1 cellular context compared by ENCODE assay signal in the genomic region with DNA sequence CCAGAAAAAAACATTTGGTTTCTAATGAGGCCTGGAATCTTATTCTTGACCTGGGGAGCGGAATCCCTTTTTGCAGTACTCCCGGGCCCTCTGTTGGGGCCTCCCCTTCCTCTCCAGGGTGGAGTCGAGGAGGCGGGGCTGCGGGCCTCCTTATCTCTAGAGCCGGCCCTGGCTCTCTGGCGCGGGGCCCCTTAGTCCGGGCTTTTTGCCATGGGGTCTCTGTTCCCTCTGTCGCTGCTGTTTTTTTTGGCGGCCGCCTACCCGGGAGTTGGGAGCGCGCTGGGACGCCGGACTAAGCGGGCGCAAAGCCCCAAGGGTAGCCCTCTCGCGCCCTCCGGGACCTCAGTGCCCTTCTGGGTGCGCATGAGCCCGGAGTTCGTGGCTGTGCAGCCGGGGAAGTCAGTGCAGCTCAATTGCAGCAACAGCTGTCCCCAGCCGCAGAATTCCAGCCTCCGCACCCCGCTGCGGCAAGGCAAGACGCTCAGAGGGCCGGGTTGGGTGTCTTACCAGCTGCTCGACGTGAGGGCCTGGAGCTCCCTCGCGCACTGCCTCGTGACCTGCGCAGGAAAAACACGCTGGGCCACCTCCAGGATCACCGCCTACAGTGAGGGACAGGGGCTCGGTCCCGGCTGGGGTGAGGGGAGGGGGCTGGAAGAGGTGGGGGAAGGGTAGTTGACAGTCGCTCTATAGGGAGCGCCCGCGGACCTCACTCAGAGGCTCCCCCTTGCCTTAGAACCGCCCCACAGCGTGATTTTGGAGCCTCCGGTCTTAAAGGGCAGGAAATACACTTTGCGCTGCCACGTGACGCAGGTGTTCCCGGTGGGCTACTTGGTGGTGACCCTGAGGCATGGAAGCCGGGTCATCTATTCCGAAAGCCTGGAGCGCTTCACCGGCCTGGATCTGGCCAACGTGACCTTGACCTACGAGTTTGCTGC.
TF ChIP-seq lines count a peak whose summit lies in the region.

A gene with protein sequence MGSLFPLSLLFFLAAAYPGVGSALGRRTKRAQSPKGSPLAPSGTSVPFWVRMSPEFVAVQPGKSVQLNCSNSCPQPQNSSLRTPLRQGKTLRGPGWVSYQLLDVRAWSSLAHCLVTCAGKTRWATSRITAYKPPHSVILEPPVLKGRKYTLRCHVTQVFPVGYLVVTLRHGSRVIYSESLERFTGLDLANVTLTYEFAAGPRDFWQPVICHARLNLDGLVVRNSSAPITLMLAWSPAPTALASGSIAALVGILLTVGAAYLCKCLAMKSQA (plus strand): TSS at position 153 of the 935 bp plus-strand sequence. CDS start 58 bp downstream, at position 211.

TF ChIP-seq in GM12878, 131 proteins besides CTCF, POLR2A, EP300 and RAD21 (continued from another document):
- TF ChIP-seq, protein P1, sequence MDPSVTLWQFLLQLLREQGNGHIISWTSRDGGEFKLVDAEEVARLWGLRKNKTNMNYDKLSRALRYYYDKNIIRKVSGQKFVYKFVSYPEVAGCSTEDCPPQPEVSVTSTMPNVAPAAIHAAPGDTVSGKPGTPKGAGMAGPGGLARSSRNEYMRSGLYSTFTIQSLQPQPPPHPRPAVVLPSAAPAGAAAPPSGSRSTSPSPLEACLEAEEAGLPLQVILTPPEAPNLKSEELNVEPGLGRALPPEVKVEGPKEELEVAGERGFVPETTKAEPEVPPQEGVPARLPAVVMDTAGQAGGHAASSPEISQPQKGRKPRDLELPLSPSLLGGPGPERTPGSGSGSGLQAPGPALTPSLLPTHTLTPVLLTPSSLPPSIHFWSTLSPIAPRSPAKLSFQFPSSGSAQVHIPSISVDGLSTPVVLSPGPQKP (IDR thresholded peaks at IDR 0.05; ENCODE audit: low read depth, low read length), result no peak
- TF ChIP-seq TBL1XR1 (IDR thresholded peaks at IDR 0.05; ENCODE audit: low read depth, low read length) (no peak), BHLHE40 (IDR thresholded peaks at IDR 0.05; ENCODE audit: borderline replicate concordance in 1 of 2, low read depth in 2 of 2, low read length in 1 of 2) (0 out of 4 replicates have a peak, but pooled peaks of 1 of the 2 experiments have one; percentile 22), MTA3 (IDR thresholded peaks at IDR 0.05; ENCODE audit: borderline replicate concordance, low read length) (peak; percentile 72; the same call in 1 of the 2 replicates), MYC (IDR thresholded peaks at IDR 0.05; ENCODE audit: insufficient read depth, insufficient read length, insufficient replicate concordance, low read length, severe bottlenecking) (peak; percentile 50), POU2F2 (IDR thresholded peaks at IDR 0.05; ENCODE audit: borderline replicate concordance, low read depth, low read length) (no peak), ZNF274 (IDR thresholded peaks at IDR 0.05; ENCODE audit: insufficient read depth, insufficient read length) (no peak), FOS (IDR thresholded peaks at IDR 0.05; ENCODE audit: borderline replicate concordance, extremely low read depth, insufficient read length) (no peak), JUNB (IDR thresholded peaks at IDR 0.05) (no peak), PML (IDR thresholded peaks at IDR 0.05; ENCODE audit: low read length) (peak; percentile 77; the same call in 1 of the 2 replicates), SMAD1 (IDR thresholded peaks at IDR 0.05; ENCODE audit: low read depth, partially characterized antibody) (no peak), RBBP5 (conservative IDR thresholded peaks at IDR 0.05) (no peak), EED (IDR thresholded peaks at IDR 0.05; ENCODE audit: low read depth) (peak; percentile 51; the same call in 1 of the 2 replicates), GATAD2B (conservative IDR thresholded peaks at IDR 0.05; ENCODE audit: low read depth) (0 out of 2 replicates have a peak, but pooled peaks have one; percentile 42), PAX5 (IDR thresholded peaks at IDR 0.05; ENCODE audit: borderline replicate concordance, low read depth, low read length) (no peak; the same call in 1 of the 2 replicates), PAX8 (IDR thresholded peaks at IDR 0.05) (no peak), RAD51 (IDR thresholded peaks at IDR 0.05) (peak; percentile 39; the same call in 1 of the 2 replicates), ZNF384 (IDR thresholded peaks at IDR 0.05; ENCODE audit: borderline replicate concordance, low read depth, low read length) (no peak), BRCA1 (IDR thresholded peaks at IDR 0.05; ENCODE audit: low read depth, low read length) (no peak), TCF12 (IDR thresholded peaks at IDR 0.05; ENCODE audit: low read depth, low read length) (0 out of 2 replicates have a peak, but pooled peaks have one; percentile 24), POLR2AphosphoS5 (IDR thresholded peaks at IDR 0.05; ENCODE audit: low read length) (peak; percentile 4; the same call in 1 of the 2 replicates), CHD2 (IDR thresholded peaks at IDR 0.05; ENCODE audit: borderline replicate concordance, low read depth, low read length) (0 out of 2 replicates have a peak, but pooled peaks have one; percentile 20), IKZF1 (conservative IDR thresholded peaks at IDR 0.05) (peak; percentile 51), CREB1 (IDR thresholded peaks at IDR 0.05; ENCODE audit: low read depth) (peak; percentile 47; the same call in 1 of the 2 replicates), LARP7 (IDR thresholded peaks at IDR 0.05) (0 out of 2 replicates have a peak, but pooled peaks have one; percentile 18), MEF2B (IDR thresholded peaks at IDR 0.05; ENCODE audit: partially characterized antibody, poor library complexity, severe bottlenecking) (no peak), NR2F1 (conservative IDR thresholded peaks at IDR 0.05) (no peak; the same call in 1 of the 2 replicates)
- TF ChIP-seq, protein P2, sequence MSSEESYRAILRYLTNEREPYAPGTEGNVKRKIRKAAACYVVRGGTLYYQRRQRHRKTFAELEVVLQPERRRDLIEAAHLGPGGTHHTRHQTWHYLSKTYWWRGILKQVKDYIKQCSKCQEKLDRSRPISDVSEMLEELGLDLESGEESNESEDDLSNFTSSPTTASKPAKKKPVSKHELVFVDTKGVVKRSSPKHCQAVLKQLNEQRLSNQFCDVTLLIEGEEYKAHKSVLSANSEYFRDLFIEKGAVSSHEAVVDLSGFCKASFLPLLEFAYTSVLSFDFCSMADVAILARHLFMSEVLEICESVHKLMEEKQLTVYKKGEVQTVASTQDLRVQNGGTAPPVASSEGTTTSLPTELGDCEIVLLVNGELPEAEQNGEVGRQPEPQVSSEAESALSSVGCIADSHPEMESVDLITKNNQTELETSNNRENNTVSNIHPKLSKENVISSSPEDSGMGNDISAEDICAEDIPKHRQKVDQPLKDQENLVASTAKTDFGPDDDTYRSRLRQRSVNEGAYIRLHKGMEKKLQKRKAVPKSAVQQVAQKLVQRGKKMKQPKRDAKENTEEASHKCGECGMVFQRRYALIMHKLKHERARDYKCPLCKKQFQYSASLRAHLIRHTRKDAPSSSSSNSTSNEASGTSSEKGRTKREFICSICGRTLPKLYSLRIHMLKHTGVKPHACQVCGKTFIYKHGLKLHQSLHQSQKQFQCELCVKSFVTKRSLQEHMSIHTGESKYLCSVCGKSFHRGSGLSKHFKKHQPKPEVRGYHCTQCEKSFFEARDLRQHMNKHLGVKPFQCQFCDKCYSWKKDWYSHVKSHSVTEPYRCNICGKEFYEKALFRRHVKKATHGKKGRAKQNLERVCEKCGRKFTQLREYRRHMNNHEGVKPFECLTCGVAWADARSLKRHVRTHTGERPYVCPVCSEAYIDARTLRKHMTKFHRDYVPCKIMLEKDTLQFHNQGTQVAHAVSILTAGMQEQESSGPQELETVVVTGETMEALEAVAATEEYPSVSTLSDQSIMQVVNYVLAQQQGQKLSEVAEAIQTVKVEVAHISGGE (CRISPR knock-in tag; IDR thresholded peaks at IDR 0.05), result peak; percentile 28; the same call in 1 of the 2 replicates
- TF ChIP-seq, protein P3, sequence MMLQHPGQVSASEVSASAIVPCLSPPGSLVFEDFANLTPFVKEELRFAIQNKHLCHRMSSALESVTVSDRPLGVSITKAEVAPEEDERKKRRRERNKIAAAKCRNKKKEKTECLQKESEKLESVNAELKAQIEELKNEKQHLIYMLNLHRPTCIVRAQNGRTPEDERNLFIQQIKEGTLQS (IDR thresholded peaks at IDR 0.05; ENCODE audit: borderline replicate concordance, extremely low read depth, low read depth, low read length), result 0 out of 2 replicates have a peak, but pooled peaks have one; percentile 21
- TF ChIP-seq, protein P4, sequence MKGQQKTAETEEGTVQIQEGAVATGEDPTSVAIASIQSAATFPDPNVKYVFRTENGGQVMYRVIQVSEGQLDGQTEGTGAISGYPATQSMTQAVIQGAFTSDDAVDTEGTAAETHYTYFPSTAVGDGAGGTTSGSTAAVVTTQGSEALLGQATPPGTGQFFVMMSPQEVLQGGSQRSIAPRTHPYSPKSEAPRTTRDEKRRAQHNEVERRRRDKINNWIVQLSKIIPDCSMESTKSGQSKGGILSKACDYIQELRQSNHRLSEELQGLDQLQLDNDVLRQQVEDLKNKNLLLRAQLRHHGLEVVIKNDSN (IDR thresholded peaks at IDR 0.05; ENCODE audit: borderline replicate concordance, extremely low read length, insufficient read depth, low read depth, low read length), result peak; percentile 75
- TF ChIP-seq, protein P5, sequence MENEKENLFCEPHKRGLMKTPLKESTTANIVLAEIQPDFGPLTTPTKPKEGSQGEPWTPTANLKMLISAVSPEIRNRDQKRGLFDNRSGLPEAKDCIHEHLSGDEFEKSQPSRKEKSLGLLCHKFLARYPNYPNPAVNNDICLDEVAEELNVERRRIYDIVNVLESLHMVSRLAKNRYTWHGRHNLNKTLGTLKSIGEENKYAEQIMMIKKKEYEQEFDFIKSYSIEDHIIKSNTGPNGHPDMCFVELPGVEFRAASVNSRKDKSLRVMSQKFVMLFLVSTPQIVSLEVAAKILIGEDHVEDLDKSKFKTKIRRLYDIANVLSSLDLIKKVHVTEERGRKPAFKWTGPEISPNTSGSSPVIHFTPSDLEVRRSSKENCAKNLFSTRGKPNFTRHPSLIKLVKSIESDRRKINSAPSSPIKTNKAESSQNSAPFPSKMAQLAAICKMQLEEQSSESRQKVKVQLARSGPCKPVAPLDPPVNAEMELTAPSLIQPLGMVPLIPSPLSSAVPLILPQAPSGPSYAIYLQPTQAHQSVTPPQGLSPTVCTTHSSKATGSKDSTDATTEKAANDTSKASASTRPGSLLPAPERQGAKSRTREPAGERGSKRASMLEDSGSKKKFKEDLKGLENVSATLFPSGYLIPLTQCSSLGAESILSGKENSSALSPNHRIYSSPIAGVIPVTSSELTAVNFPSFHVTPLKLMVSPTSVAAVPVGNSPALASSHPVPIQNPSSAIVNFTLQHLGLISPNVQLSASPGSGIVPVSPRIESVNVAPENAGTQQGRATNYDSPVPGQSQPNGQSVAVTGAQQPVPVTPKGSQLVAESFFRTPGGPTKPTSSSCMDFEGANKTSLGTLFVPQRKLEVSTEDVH (IDR thresholded peaks at IDR 0.05; ENCODE audit: low read depth, partially characterized antibody), result peak; percentile 17
